In the genomic region with DNA sequence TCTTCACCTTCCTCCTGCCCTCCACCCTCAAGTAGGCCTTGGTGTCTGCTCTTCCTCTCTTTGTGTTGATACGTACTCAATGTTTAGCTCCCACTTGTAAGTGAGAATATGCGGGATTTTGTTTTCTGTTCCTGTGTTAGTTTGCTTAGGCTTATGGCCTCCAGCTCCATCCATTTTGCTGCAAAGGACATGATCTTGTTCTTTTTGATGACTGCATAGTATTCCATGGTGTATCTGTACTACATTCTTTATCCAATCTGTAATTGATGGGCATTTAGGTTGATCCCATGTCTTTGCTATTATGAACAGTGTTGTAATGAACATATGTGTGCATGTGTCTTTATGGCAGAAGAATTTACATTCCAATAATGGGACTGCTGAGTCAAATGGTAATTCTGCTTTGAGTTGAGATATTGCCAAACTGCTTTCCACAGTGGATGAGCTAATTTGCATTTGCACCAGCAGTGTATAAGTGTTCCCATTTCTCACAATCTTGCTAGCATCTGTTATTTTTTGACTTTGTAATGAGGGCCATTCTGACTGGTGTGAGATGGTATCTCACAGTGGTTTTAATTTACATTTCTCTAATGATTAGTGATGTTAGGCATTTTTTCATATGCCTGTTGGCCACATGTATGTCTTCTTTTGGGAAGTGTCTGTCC, we compare ENCODE assay signal across 16 cellular contexts.
A peak's percentile ranks its signal among the peaks of the same experiment; 100 is the strongest.
DNase-seq lines count a peak whose midpoint lies in the region; ATAC-seq and FAIRE-seq lines count a peak whose summit lies in the region.
"Had no signal": no experiment of that assay in that cellular context is flagged by ENCODE, and none has a peak within 500 bp of the region (broad histone marks: within the 10 kb centered on the region; RNA-seq: fewer than 3 reads in every experiment).

No MANE protein-coding gene starts in this region.

- ATAC-seq in activated naive CD4-positive, alpha-beta T cell treated with anti-CD3 and anti-CD28 coated beads, Interleukin-2, amount 50 U/mL, for 72 hours = peak; percentile 16 to 24
- peak; percentile 42 for ATAC-seq in activated T-helper 17 cell treated with anti-CD3 and anti-CD28 coated beads, Interleukin-2, amount 50 U/mL, for 72 hours (replicated peaks)
- peak; percentile 52 for ATAC-seq in stimulated activated effector memory CD8-positive, alpha-beta T cell treated with anti-CD3 and anti-CD28 coated beads, Interleukin-12 subunit alpha, Interleukin-12 subunit beta, amount 100 ng/mL, for 72 hours
- no peak for ATAC-seq in HG03457 (IDR thresholded peaks at IDR 0.05; ENCODE audit: unreplicated experiment)

- no peak for DNase-seq in activated naive CD4-positive, alpha-beta T cell treated with anti-CD3 and anti-CD28 coated beads, Interleukin-2, amount 50 U/mL, for 72 hours (ENCODE audit: low spot score in 2 of 2)
- no peak for DNase-seq in activated naive CD4-positive, alpha-beta T cell treated with anti-CD3 and anti-CD28 coated beads for 36 hours
- DNase-seq in GM19239 (ENCODE audit: insufficient read length, low spot score) (no peak), NCI-H1417 treated with DMSO at 0.1 percent for 48 hours (lab: John Stamatoyannopoulos, UW) (no peak), CD1c-positive myeloid dendritic cell (ENCODE audit: extremely low spot score) (no peak)
- no peak for DNase-seq in stimulated activated effector memory CD8-positive, alpha-beta T cell treated with anti-CD3 and anti-CD28 coated beads, Interleukin-12 subunit alpha, Interleukin-12 subunit beta, amount 100 ng/mL, for 72 hours (ENCODE audit: low spot score in 2 of 2)
- DNase-seq: AML-193; Calu3; CD4-positive, CD25-positive, alpha-beta regulatory T cell; DMS53; GF-D8; GOT3; HCEC 1CT had no signal

- H3K4me1 Mint-ChIP-seq in activated naive CD4-positive, alpha-beta T cell treated with anti-CD3 and anti-CD28 coated beads for 36 hours (ENCODE audit: low read depth) = peaks cover 6% of the 10 kb centered on the region
- peaks cover 14% of the 10 kb centered on the region for H3K4me1 Mint-ChIP-seq in activated T-helper 17 cell treated with anti-CD3 and anti-CD28 coated beads, Interleukin-2, amount 50 U/mL, for 72 hours
- H3K4me1 Mint-ChIP-seq in stimulated activated effector memory CD8-positive, alpha-beta T cell treated with anti-CD3 and anti-CD28 coated beads, Interleukin-12 subunit alpha, Interleukin-12 subunit beta, amount 100 ng/mL, for 72 hours = peaks cover 25% of the 10 kb centered on the region

- no peak overlapping the region for H3K27ac Mint-ChIP-seq in activated naive CD4-positive, alpha-beta T cell treated with anti-CD3 and anti-CD28 coated beads, Interleukin-2, amount 50 U/mL, for 72 hours
- H3K27ac Mint-ChIP-seq in activated naive CD4-positive, alpha-beta T cell treated with anti-CD3 and anti-CD28 coated beads for 36 hours = no peak overlapping the region
- H3K27ac Mint-ChIP-seq in activated T-helper 17 cell treated with anti-CD3 and anti-CD28 coated beads, Interleukin-2, amount 50 U/mL, for 72 hours = no peak overlapping the region
- no peak overlapping the region for H3K27ac Mint-ChIP-seq in stimulated activated effector memory CD8-positive, alpha-beta T cell treated with anti-CD3 and anti-CD28 coated beads, Interleukin-12 subunit alpha, Interleukin-12 subunit beta, amount 100 ng/mL, for 72 hours
- H3K27ac Mint-ChIP-seq: CD4-positive, CD25-positive, alpha-beta regulatory T cell had no signal

- H3K36me3 Mint-ChIP-seq in activated naive CD4-positive, alpha-beta T cell treated with anti-CD3 and anti-CD28 coated beads, Interleukin-2, amount 50 U/mL, for 72 hours = peaks cover 14 to 22% of the 10 kb centered on the region in 2 donors
- H3K36me3 Mint-ChIP-seq in activated naive CD4-positive, alpha-beta T cell treated with anti-CD3 and anti-CD28 coated beads for 36 hours (ENCODE audit: low read depth) = peaks cover 15% of the 10 kb centered on the region
- peaks cover 30% of the 10 kb centered on the region for H3K36me3 Mint-ChIP-seq in activated T-helper 17 cell treated with anti-CD3 and anti-CD28 coated beads, Interleukin-2, amount 50 U/mL, for 72 hours (ENCODE audit: low read depth)
- H3K36me3 Mint-ChIP-seq in stimulated activated effector memory CD8-positive, alpha-beta T cell treated with anti-CD3 and anti-CD28 coated beads, Interleukin-12 subunit alpha, Interleukin-12 subunit beta, amount 100 ng/mL, for 72 hours = no peaks in the 10 kb centered on the region

- CTCF ChIA-PET in activated naive CD4-positive, alpha-beta T cell treated with anti-CD3 and anti-CD28 coated beads for 36 hours (lab: Charles Lee) = no interaction called here

- H3K4me3 Mint-ChIP-seq in activated naive CD4-positive, alpha-beta T cell treated with anti-CD3 and anti-CD28 coated beads for 36 hours = no peak overlapping the region
- no peak overlapping the region for H3K4me3 Mint-ChIP-seq in activated T-helper 17 cell treated with anti-CD3 and anti-CD28 coated beads, Interleukin-2, amount 50 U/mL, for 72 hours
- no peak overlapping the region for H3K4me3 Mint-ChIP-seq in stimulated activated effector memory CD8-positive, alpha-beta T cell treated with anti-CD3 and anti-CD28 coated beads, Interleukin-12 subunit alpha, Interleukin-12 subunit beta, amount 100 ng/mL, for 72 hours
- H3K4me3 Mint-ChIP-seq: CD4-positive, CD25-positive, alpha-beta regulatory T cell; IgD-negative memory B cell had no signal

- peak; percentile 11 for FAIRE-seq in GM19239 (lab: Jason Lieb, UNC)

- intact Hi-C loops in activated naive CD4-positive, alpha-beta T cell treated with anti-CD3 and anti-CD28 coated beads for 36 hours (cut with micrococcal nuclease) = no loop called here

- peaks cover 7 to 14% of the 10 kb centered on the region in 2 donors for H3K9me3 Mint-ChIP-seq in activated naive CD4-positive, alpha-beta T cell treated with anti-CD3 and anti-CD28 coated beads, Interleukin-2, amount 50 U/mL, for 72 hours
- H3K9me3 Mint-ChIP-seq in activated naive CD4-positive, alpha-beta T cell treated with anti-CD3 and anti-CD28 coated beads for 36 hours = peaks cover 8% of the 10 kb centered on the region
- peaks cover 3% of the 10 kb centered on the region for H3K9me3 Mint-ChIP-seq in activated T-helper 17 cell treated with anti-CD3 and anti-CD28 coated beads, Interleukin-2, amount 50 U/mL, for 72 hours
- H3K9me3 Mint-ChIP-seq in stimulated activated effector memory CD8-positive, alpha-beta T cell treated with anti-CD3 and anti-CD28 coated beads, Interleukin-12 subunit alpha, Interleukin-12 subunit beta, amount 100 ng/mL, for 72 hours = peaks cover 7% of the 10 kb centered on the region

- H3K27me3 Mint-ChIP-seq in activated naive CD4-positive, alpha-beta T cell treated with anti-CD3 and anti-CD28 coated beads for 36 hours (ENCODE audit: low read depth) = no peaks in the 10 kb centered on the region
- H3K27me3 Mint-ChIP-seq in activated T-helper 17 cell treated with anti-CD3 and anti-CD28 coated beads, Interleukin-2, amount 50 U/mL, for 72 hours = no peaks in the 10 kb centered on the region
- H3K27me3 Mint-ChIP-seq: CD4-positive, CD25-positive, alpha-beta regulatory T cell; IgD-negative memory B cell had no signal
